In the genomic region with DNA sequence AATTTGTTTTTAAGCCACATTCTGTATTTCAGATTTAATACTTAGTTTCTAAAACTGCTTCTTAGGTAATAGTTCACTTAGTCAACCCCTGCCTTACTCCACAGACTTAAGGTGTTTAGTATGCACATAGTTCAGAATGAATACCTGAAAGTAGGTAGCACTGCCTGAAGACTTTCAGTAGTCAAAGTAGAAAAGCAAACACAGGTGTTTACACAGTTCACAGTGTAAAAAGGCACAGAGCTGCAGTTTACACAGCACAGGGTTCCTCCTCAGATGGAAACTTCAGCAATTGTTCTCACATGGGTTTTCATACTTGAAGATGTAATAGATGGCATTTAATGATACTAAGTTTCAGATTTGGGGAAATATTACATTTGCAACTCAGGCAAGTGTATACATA, we compare ENCODE assay signal across 23 cellular contexts. TPM values are rescaled to one million over a fixed set of nuclear protein-coding genes. Genes with fewer than 3 reads are reported as not detected.
DNase-seq lines count a peak whose midpoint lies in the region; ATAC-seq and TF ChIP-seq lines count a peak whose summit lies in the region.
"Had no signal": no experiment of that assay in that cellular context is flagged by ENCODE, and none has a peak within 500 bp of the region (broad histone marks: within the 10 kb centered on the region; RNA-seq: fewer than 3 reads in every experiment).

No MANE protein-coding gene starts in this region.

- H3K27me3 Mint-ChIP-seq in endodermal cell (ENCODE audit: insufficient read depth) (peaks cover 6% of the 10 kb centered on the region), progenitor cell of endocrine pancreas (no peaks in the 10 kb centered on the region)
- H3K27me3 Mint-ChIP-seq: activated CD4-positive, alpha-beta memory T cell treated with anti-CD3 and anti-CD28 coated beads, Interleukin-2, amount 10 ng/mL, durations not matched to agents 7 days and 5 days; activated naive CD4-positive, alpha-beta T cell treated with anti-CD3 and anti-CD28 coated beads, Interleukin-2, amount 50 U/mL, for 24 hours; natural killer cell treated with Interleukin-12 subunit alpha and Interleukin-12 subunit beta and Interleukin-15 and Interleukin-18, amount 100 ng/mL, for 72 hours had no signal

- H3K4me1 Mint-ChIP-seq in endodermal cell (peaks cover 46% of the 10 kb centered on the region), progenitor cell of endocrine pancreas (ENCODE audit: low read depth) (peaks cover 32% of the 10 kb centered on the region)
- H3K4me1 Mint-ChIP-seq: activated naive CD4-positive, alpha-beta T cell treated with anti-CD3 and anti-CD28 coated beads, Interleukin-2, amount 50 U/mL, for 24 hours had no signal

- no peaks in the 10 kb centered on the region for H3K9me3 ChIP-seq in endodermal cell (ENCODE audit: control insufficient read depth, low read length)
- H3K9me3 ChIP-seq: BLaER1 treated with 17β-estradiol and CSF1 and Interleukin-3, amounts not matched to agents 10 nM and 100 nM; body of pancreas; esophagus muscularis mucosa; HAP-1 had no signal

- H3K9ac ChIP-seq in endodermal cell (ENCODE audit: extremely low read depth, low read length, poor library complexity, severe bottlenecking) = no peak overlapping the region
- H3K9ac ChIP-seq: BLaER1 treated with 17β-estradiol and CSF1 and Interleukin-3, amounts not matched to agents 10 nM and 100 nM had no signal

- H3K27ac ChIP-seq in endodermal cell (ENCODE audit: low read depth, low read length) = no peak overlapping the region
- H3K27ac ChIP-seq: BLaER1 treated with 17β-estradiol and CSF1 and Interleukin-3, amounts not matched to agents 10 nM and 100 nM; body of pancreas; esophagus muscularis mucosa had no signal

- H3K27ac Mint-ChIP-seq in endodermal cell (peak overlapping the region; percentile 83), progenitor cell of endocrine pancreas (peak overlapping the region; percentile 97)
- no peak overlapping the region for H3K27ac Mint-ChIP-seq in activated naive CD4-positive, alpha-beta T cell treated with anti-CD3 and anti-CD28 coated beads, Interleukin-2, amount 50 U/mL, for 72 hours
- H3K27ac Mint-ChIP-seq: activated CD4-positive, alpha-beta memory T cell treated with anti-CD3 and anti-CD28 coated beads, Interleukin-2, amount 10 ng/mL, durations not matched to agents 7 days and 5 days; activated naive CD4-positive, alpha-beta T cell treated with anti-CD3 and anti-CD28 coated beads, Interleukin-2, amount 50 U/mL, for 24 hours; dendritic cell treated with granulocyte-macrophage colony-stimulating factor and Interleukin-4, amounts not matched to agents 40 ng/mL and 50 ng/mL, for 4 days; natural killer cell treated with Interleukin-12 subunit alpha and Interleukin-12 subunit beta and Interleukin-15 and Interleukin-18, amount 100 ng/mL, for 72 hours; stimulated activated naive B cell treated with anti-CD40 and anti-IgM and Interleukin-4, amounts not matched to agents 10 μg/mL and 1 μg/mL and 100 μg/mL, for 72 hours had no signal

- H3K27me3 ChIP-seq in endodermal cell (ENCODE audit: control insufficient read depth, insufficient read depth, low read length, poor library complexity, severe bottlenecking) = no peaks in the 10 kb centered on the region
- H3K27me3 ChIP-seq: BLaER1 treated with 17β-estradiol and CSF1 and Interleukin-3, amounts not matched to agents 10 nM and 100 nM; body of pancreas; esophagus muscularis mucosa had no signal

- H3K9me3 Mint-ChIP-seq in endodermal cell = no peaks in the 10 kb centered on the region
- no peaks in the 10 kb centered on the region for H3K9me3 Mint-ChIP-seq in progenitor cell of endocrine pancreas (ENCODE audit: low read depth)
- H3K9me3 Mint-ChIP-seq in activated naive CD4-positive, alpha-beta T cell treated with anti-CD3 and anti-CD28 coated beads, Interleukin-2, amount 50 U/mL, for 72 hours = no peaks in the 10 kb centered on the region
- H3K9me3 Mint-ChIP-seq: activated CD4-positive, alpha-beta memory T cell treated with anti-CD3 and anti-CD28 coated beads, Interleukin-2, amount 10 ng/mL, durations not matched to agents 7 days and 5 days; activated naive CD4-positive, alpha-beta T cell treated with anti-CD3 and anti-CD28 coated beads, Interleukin-2, amount 50 U/mL, for 24 hours; activated T-cell treated with anti-CD3 and anti-CD28 coated beads, Interleukin-2, amount 50 U/mL, for 4 hours; dendritic cell treated with granulocyte-macrophage colony-stimulating factor and Interleukin-4, amounts not matched to agents 40 ng/mL and 50 ng/mL, for 4 days; natural killer cell treated with Interleukin-12 subunit alpha and Interleukin-12 subunit beta and Interleukin-15 and Interleukin-18, amount 100 ng/mL, for 72 hours; stimulated activated naive B cell treated with anti-CD40 and anti-IgM and Interleukin-4, amounts not matched to agents 10 μg/mL and 1 μg/mL and 100 μg/mL, for 72 hours had no signal

- H3K36me3 ChIP-seq in endodermal cell (ENCODE audit: control insufficient read depth, insufficient read depth, low read length) = peaks cover 19% of the 10 kb centered on the region

- no peak for TF ChIP-seq CTCF in endodermal cell (conservative IDR thresholded peaks at IDR 0.05)
- TF ChIP-seq CTCF in progenitor cell of endocrine pancreas (IDR thresholded peaks at IDR 0.05; ENCODE audit: unreplicated experiment) = no peak

- no peak overlapping the region for H3K4me3 Mint-ChIP-seq in endodermal cell
- H3K4me3 Mint-ChIP-seq in progenitor cell of endocrine pancreas (ENCODE audit: low read depth) = peak overlapping the region; percentile 7
- H3K4me3 Mint-ChIP-seq: activated CD4-positive, alpha-beta memory T cell treated with anti-CD3 and anti-CD28 coated beads, Interleukin-2, amount 10 ng/mL, durations not matched to agents 7 days and 5 days; activated naive CD4-positive, alpha-beta T cell treated with anti-CD3 and anti-CD28 coated beads, Interleukin-2, amount 50 U/mL, for 24 hours; activated T-cell treated with anti-CD3 and anti-CD28 coated beads, Interleukin-2, amount 50 U/mL, for 4 hours; dendritic cell treated with granulocyte-macrophage colony-stimulating factor and Interleukin-4, amounts not matched to agents 40 ng/mL and 50 ng/mL, for 4 days; natural killer cell treated with Interleukin-12 subunit alpha and Interleukin-12 subunit beta and Interleukin-15 and Interleukin-18, amount 100 ng/mL, for 72 hours; stimulated activated naive B cell treated with anti-CD40 and anti-IgM and Interleukin-4, amounts not matched to agents 10 μg/mL and 1 μg/mL and 100 μg/mL, for 72 hours had no signal

- no peak for ATAC-seq in GM19397 (IDR thresholded peaks at IDR 0.05; ENCODE audit: unreplicated experiment)
- no peak for ATAC-seq in activated naive CD4-positive, alpha-beta T cell treated with anti-CD3 and anti-CD28 coated beads, Interleukin-2, amount 50 U/mL, for 72 hours
- ATAC-seq: activated T-cell treated with anti-CD3 and anti-CD28 coated beads, Interleukin-2, amount 50 U/mL, for 4 hours; body of pancreas; natural killer cell treated with Interleukin-12 subunit alpha and Interleukin-12 subunit beta and Interleukin-15 and Interleukin-18, amount 100 ng/mL, for 72 hours; stimulated activated naive B cell treated with anti-CD40 and anti-IgM and Interleukin-4, amounts not matched to agents 10 μg/mL and 1 μg/mL and 100 μg/mL, for 72 hours had no signal

- peaks cover 21% of the 10 kb centered on the region for H3K36me3 Mint-ChIP-seq in endodermal cell (ENCODE audit: low read depth)
- H3K36me3 Mint-ChIP-seq in progenitor cell of endocrine pancreas (ENCODE audit: insufficient read depth) = peaks cover 9% of the 10 kb centered on the region
- peaks cover 0 to 5% of the 10 kb centered on the region in 2 donors for H3K36me3 Mint-ChIP-seq in activated naive CD4-positive, alpha-beta T cell treated with anti-CD3 and anti-CD28 coated beads, Interleukin-2, amount 50 U/mL, for 72 hours

- peaks cover 11% of the 10 kb centered on the region for H3K4me1 ChIP-seq in endodermal cell (ENCODE audit: control insufficient read depth, insufficient read depth, low read length)
- H3K4me1 ChIP-seq: body of pancreas, HAP-1 had no signal

- DNase-seq in NCI-H510A treated with DMSO at 0.1 percent for 48 hours (lab: John Stamatoyannopoulos, UW) (peak; percentile 78), NCI-H510A (lab: John Stamatoyannopoulos, UW) (no peak), HuH-7.5 (ENCODE audit: low spot score) (peak; percentile 55), endodermal cell (no peak), progenitor cell of endocrine pancreas (ENCODE audit: low spot score, unreplicated experiment) (no peak)
- no peak for DNase-seq in activated CD4-positive, alpha-beta T cell treated with anti-CD3 and anti-CD28 coated beads, Interleukin-2, amount 50 U/mL, for 4 hours
- DNase-seq in activated naive CD4-positive, alpha-beta T cell treated with anti-CD3 and anti-CD28 coated beads, Interleukin-2, amount 50 U/mL, for 72 hours (ENCODE audit: low spot score in 2 of 2) = no peak
- DNase-seq: activated CD4-positive, alpha-beta memory T cell treated with anti-CD3 and anti-CD28 coated beads, Interleukin-2, amount 10 ng/mL, durations not matched to agents 7 days and 5 days; activated T-cell treated with anti-CD3 and anti-CD28 coated beads, Interleukin-2, amount 50 U/mL, for 4 hours; body of pancreas; DMS79; mesenchymal stem cell; NCI-H1694; NCI-H524; stimulated activated naive B cell treated with anti-CD40 and anti-IgM and Interleukin-4, amounts not matched to agents 10 μg/mL and 1 μg/mL and 100 μg/mL, for 72 hours had no signal

- H3K4me3 ChIP-seq in endodermal cell (ENCODE audit: low read length) = no peak overlapping the region
- H3K4me3 ChIP-seq: BLaER1 treated with 17β-estradiol and CSF1 and Interleukin-3, amounts not matched to agents 10 nM and 100 nM; body of pancreas; esophagus muscularis mucosa; HAP-1 had no signal

RNA-seq across cellular contexts. Expression of gene PKD1L1, which starts 3.1 kb away (rescaled TPM):
- total RNA-seq in endodermal cell (under 1 TPM; 0.13 to 0.20 TPM), progenitor cell of endocrine pancreas (0.67 and 0.89 TPM in 2 replicates)
- polyA plus RNA-seq in endodermal cell (2013, experiment 1 of 2) = 0.18 TPM
- polyA plus RNA-seq in endodermal cell (2013, experiment 2 of 2) = 0.08 TPM
- total RNA-seq in activated naive CD4-positive, alpha-beta T cell treated with anti-CD3 and anti-CD28 coated beads, Interleukin-2, amount 50 U/mL, for 72 hours = under 1 TPM; 0.05 to 0.14 TPM
- total RNA-seq: A172 had no signal

RNA-seq across cellular contexts. Expression of gene HUS1, which starts 28.0 kb away (rescaled TPM):
- total RNA-seq in endodermal cell (10 to 100 TPM; 37.0 to 42.5 TPM), progenitor cell of endocrine pancreas (45.1 and 50.0 TPM in 2 replicates)
- 19.0 TPM for polyA plus RNA-seq in endodermal cell (2013, experiment 1 of 2)
- 21.8 TPM for polyA plus RNA-seq in endodermal cell (2013, experiment 2 of 2)
- 10 to 100 TPM; 33.7 to 76.2 TPM for total RNA-seq in activated naive CD4-positive, alpha-beta T cell treated with anti-CD3 and anti-CD28 coated beads, Interleukin-2, amount 50 U/mL, for 72 hours

Comparison
In these comparisons a context has a peak if more than half of its experiments do, and no peak if none do; other contexts are left out.
1. DNase-seq: peak in NCI-H510A treated with DMSO at 0.1 percent for 48 hours (single experiment) and HuH-7.5 (single experiment); none in NCI-H510A (single experiment), endodermal cell (single experiment), progenitor cell of endocrine pancreas (single experiment), activated CD4-positive, alpha-beta T cell treated with anti-CD3 and anti-CD28 coated beads, Interleukin-2, amount 50 U/mL, for 4 hours (0 of 2) and activated naive CD4-positive, alpha-beta T cell treated with anti-CD3 and anti-CD28 coated beads, Interleukin-2, amount 50 U/mL, for 72 hours (0 of 2).
2. H3K27ac Mint-ChIP-seq: peak in endodermal cell (single experiment) and progenitor cell of endocrine pancreas (single experiment); none in activated naive CD4-positive, alpha-beta T cell treated with anti-CD3 and anti-CD28 coated beads, Interleukin-2, amount 50 U/mL, for 72 hours (0 of 2).